ENCODE assay signal across 27 cellular contexts in the genomic region with DNA sequence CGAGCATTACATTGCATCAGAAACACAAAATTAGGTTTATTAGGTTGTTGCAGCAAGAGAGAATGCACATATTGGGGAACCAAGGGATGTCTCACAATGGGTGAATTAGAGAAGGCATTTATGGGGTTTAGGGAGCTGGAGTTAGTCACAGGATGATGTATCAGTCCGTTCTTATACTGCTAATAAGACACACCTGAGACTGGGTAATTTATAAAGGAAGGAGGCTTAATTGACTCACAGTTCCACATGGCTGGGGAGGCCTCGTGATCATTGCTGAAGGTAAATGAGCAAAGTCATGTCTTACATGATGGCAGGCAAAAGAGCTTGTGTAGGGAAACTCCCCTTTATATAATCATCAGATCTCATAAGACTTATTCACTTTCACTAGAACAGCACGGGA.
"Had no signal": no experiment of that assay in that cellular context is flagged by ENCODE, and none has a peak within 500 bp of the region (broad histone marks: within the 10 kb centered on the region; RNA-seq: fewer than 3 reads in every experiment).

No MANE protein-coding gene starts in this region.

- H3K27ac ChIP-seq: coronary artery, esophagus muscularis mucosa, heart right ventricle, lower lobe of right lung, ovary, psoas muscle, sigmoid colon, skin epidermis, stomach, tibial artery had no signal

- H3K27me3 ChIP-seq: esophagus muscularis mucosa, heart right ventricle, ovary, sigmoid colon, stomach, tibial artery had no signal

- ATAC-seq: effector memory CD8-positive, alpha-beta T cell; heart right ventricle; left ventricle myocardium superior; lower lobe of right lung; natural killer cell; psoas muscle; right cardiac atrium; stimulated activated effector memory CD8-positive, alpha-beta T cell treated with anti-CD3 and anti-CD28 coated beads, Interleukin-12 subunit alpha, Interleukin-12 subunit beta, amount 100 ng/mL, for 72 hours had no signal

- H3K36me3 ChIP-seq: esophagus muscularis mucosa, heart right ventricle, lower lobe of right lung, ovary, sigmoid colon, stomach, tibial artery had no signal

- H3K4me1 ChIP-seq: lower lobe of right lung, psoas muscle, sigmoid colon, stomach, tibial artery had no signal

- FAIRE-seq: endometrium, islet of Langerhans had no signal

- DNase-seq: dermis blood vessel endothelial cell; effector memory CD8-positive, alpha-beta T cell; foreskin melanocyte; glutamatergic neuron; heart right ventricle; hippocampal formation; kidney glomerular epithelial cell; left ventricle myocardium superior; lower lobe of right lung; natural killer cell; occipital lobe; ovary; posterior cingulate gyrus; psoas muscle; right cardiac atrium; sigmoid colon; stimulated activated CD4-positive, alpha-beta T cell treated with anti-CD3 and anti-CD28 coated beads, Interleukin-15, amount 100 ng/mL, for 24 hours; stimulated activated CD4-positive, alpha-beta T cell treated with anti-CD3 and anti-CD28 coated beads, Interleukin-4, amount 100 ng/mL, for 24 hours; stimulated activated naive CD4-positive, alpha-beta T cell treated with Interleukin-2 at 50 U/mL for 16 hours; stomach; tibial artery had no signal

- H3K4me3 ChIP-seq: coronary artery, esophagus muscularis mucosa, heart right ventricle, lower lobe of right lung, ovary, psoas muscle, sigmoid colon, skin epidermis, stomach, tibial artery had no signal
